ENCODE assay signal across 37 cellular contexts in genomic region chr16:79790854-79791253, GRCh38.
"Had no signal": no experiment of that assay in that cellular context is flagged by ENCODE, and none has a peak within 500 bp of the region (broad histone marks: within the 10 kb centered on the region; RNA-seq: fewer than 3 reads in every experiment).

No MANE protein-coding gene starts in this region.

- H3K4me3 Mint-ChIP-seq: activated naive CD4-positive, alpha-beta T cell treated with anti-CD3 and anti-CD28 coated beads for 36 hours; activated naive CD4-positive, alpha-beta T cell treated with anti-CD3 and anti-CD28 coated beads, Interleukin-2, amount 10 ng/mL, durations not matched to agents 7 days and 5 days; activated naive CD4-positive, alpha-beta T cell treated with anti-CD3 and anti-CD28 coated beads, Interleukin-2, amount 50 U/mL, for 24 hours; activated naive CD8-positive, alpha-beta T cell; activated naive CD8-positive, alpha-beta T cell treated with anti-CD3 and anti-CD28 coated beads for 36 hours; activated naive CD8-positive, alpha-beta T cell treated with anti-CD3 and anti-CD28 coated beads, Interleukin-2, amount 10 ng/mL, durations not matched to agents 7 days and 5 days; activated naive CD8-positive, alpha-beta T cell treated with anti-CD3 and anti-CD28 coated beads, Interleukin-2, amount 50 U/mL, for 24 hours; activated T-cell treated with anti-CD3 and anti-CD28 coated beads, Interleukin-2, amount 50 U/mL, for 24 hours; activated T-cell treated with anti-CD3 and anti-CD28 coated beads, Interleukin-2, amount 50 U/mL, for 4 hours; activated T-cell treated with anti-CD3 and anti-CD28 coated beads, Interleukin-2, amount 50 U/mL, for 72 hours; activated T-helper 1 cell treated with anti-CD3 and anti-CD28 coated beads, Interleukin-12 subunit alpha, Interleukin-12 subunit beta, Interleukin-2, Interleukin-4 antibody, amounts not matched to agents 30 ng/mL and 10 ng/mL and 1 ng/mL, durations not matched to agents 14 hours and 24 hours and 36 hours; activated T-helper 17 cell treated with anti-CD3 and anti-CD28 coated beads, Interleukin-2, amount 50 U/mL, for 72 hours; brain; central memory CD8-positive, alpha-beta T cell had no signal

- DNase-seq: activated effector memory CD4-positive, alpha-beta T cell treated with anti-CD3 and anti-CD28 coated beads, Interleukin-2, amount 50 U/mL, for 16 hours; activated effector memory CD4-positive, alpha-beta T cell treated with Interleukin-2 at 50 U/mL for 16 hours; activated gamma-delta T cell; activated gamma-delta T cell treated with Interleukin-2 at 50 U/mL for 16 hours; activated naive CD4-positive, alpha-beta T cell; activated naive CD4-positive, alpha-beta T cell treated with anti-CD3 and anti-CD28 coated beads for 36 hours; activated naive CD4-positive, alpha-beta T cell treated with anti-CD3 and anti-CD28 coated beads, Interleukin-2, amount 10 ng/mL, durations not matched to agents 7 days and 5 days; activated naive CD4-positive, alpha-beta T cell treated with anti-CD3 and anti-CD28 coated beads, Interleukin-2, amount 50 U/mL, for 16 hours; activated naive CD4-positive, alpha-beta T cell treated with Interleukin-2 at 50 U/mL for 16 hours; activated naive CD8-positive, alpha-beta T cell treated with anti-CD3 and anti-CD28 coated beads for 36 hours; activated naive CD8-positive, alpha-beta T cell treated with anti-CD3 and anti-CD28 coated beads, Interleukin-2, amount 10 ng/mL, durations not matched to agents 7 days and 5 days; activated naive CD8-positive, alpha-beta T cell treated with anti-CD3 and anti-CD28 coated beads, Interleukin-2, amount 50 U/mL, for 24 hours; activated T-cell treated with anti-CD3 and anti-CD28 coated beads, Interleukin-2, amount 50 U/mL, for 24 hours; activated T-cell treated with anti-CD3 and anti-CD28 coated beads, Interleukin-2, amount 50 U/mL, for 4 hours; activated T-cell treated with anti-CD3 and anti-CD28 coated beads, Interleukin-2, amount 50 U/mL, for 48 hours; activated T-cell treated with anti-CD3 and anti-CD28 coated beads, Interleukin-2, amount 50 U/mL, for 72 hours; adrenal gland; amniotic stem cell; amygdala; anterior cingulate cortex; aorta; body of pancreas; brain microvascular endothelial cell; caudate nucleus; central memory CD4-positive, alpha-beta T cell; cerebellar nuclear complex had no signal

- H3K27ac Mint-ChIP-seq: activated naive CD4-positive, alpha-beta T cell treated with anti-CD3 and anti-CD28 coated beads for 36 hours; activated naive CD4-positive, alpha-beta T cell treated with anti-CD3 and anti-CD28 coated beads, Interleukin-2, amount 10 ng/mL, durations not matched to agents 7 days and 5 days; activated naive CD4-positive, alpha-beta T cell treated with anti-CD3 and anti-CD28 coated beads, Interleukin-2, amount 50 U/mL, for 24 hours; activated naive CD4-positive, alpha-beta T cell treated with anti-CD3 and anti-CD28 coated beads, Interleukin-2, amount 50 U/mL, for 72 hours; activated naive CD8-positive, alpha-beta T cell; activated naive CD8-positive, alpha-beta T cell treated with anti-CD3 and anti-CD28 coated beads for 36 hours; activated naive CD8-positive, alpha-beta T cell treated with anti-CD3 and anti-CD28 coated beads, Interleukin-2, amount 10 ng/mL, durations not matched to agents 7 days and 5 days; activated naive CD8-positive, alpha-beta T cell treated with anti-CD3 and anti-CD28 coated beads, Interleukin-2, amount 50 U/mL, for 24 hours; activated T-cell treated with anti-CD3 and anti-CD28 coated beads, Interleukin-2, amount 50 U/mL, for 24 hours; activated T-cell treated with anti-CD3 and anti-CD28 coated beads, Interleukin-2, amount 50 U/mL, for 72 hours; activated T-helper 1 cell treated with anti-CD3 and anti-CD28 coated beads, Interleukin-12 subunit alpha, Interleukin-12 subunit beta, Interleukin-2, Interleukin-4 antibody, amounts not matched to agents 30 ng/mL and 10 ng/mL and 1 ng/mL, durations not matched to agents 14 hours and 24 hours and 36 hours; activated T-helper 17 cell treated with anti-CD3 and anti-CD28 coated beads, Interleukin-2, amount 50 U/mL, for 72 hours; activated T-helper 2 cell treated with anti-CD3 and anti-CD28 coated beads, Interferon-gamma antibody, Interleukin-2, Interleukin-4, amounts not matched to agents 10 μg/mL and 5 μg/mL and 100 μg/mL, durations not matched to agents 14 hours and 24 hours and 36 hours; brain had no signal

- H3K36me3 ChIP-seq: adrenal gland, ascending aorta, brain microvascular endothelial cell, breast epithelium, cardiac muscle cell had no signal

- H3K4me1 Mint-ChIP-seq: activated naive CD4-positive, alpha-beta T cell treated with anti-CD3 and anti-CD28 coated beads, Interleukin-2, amount 10 ng/mL, durations not matched to agents 7 days and 5 days; activated naive CD4-positive, alpha-beta T cell treated with anti-CD3 and anti-CD28 coated beads, Interleukin-2, amount 50 U/mL, for 24 hours; activated naive CD8-positive, alpha-beta T cell treated with anti-CD3 and anti-CD28 coated beads for 36 hours; activated naive CD8-positive, alpha-beta T cell treated with anti-CD3 and anti-CD28 coated beads, Interleukin-2, amount 10 ng/mL, durations not matched to agents 7 days and 5 days; activated naive CD8-positive, alpha-beta T cell treated with anti-CD3 and anti-CD28 coated beads, Interleukin-2, amount 50 U/mL, for 24 hours; activated T-helper 17 cell treated with anti-CD3 and anti-CD28 coated beads, Interleukin-2, amount 50 U/mL, for 72 hours; central memory CD8-positive, alpha-beta T cell had no signal

- H3K4me3 ChIP-seq: adrenal gland, ascending aorta, body of pancreas, breast epithelium, cardiac muscle cell had no signal

- H3K27me3 Mint-ChIP-seq: activated naive CD4-positive, alpha-beta T cell treated with anti-CD3 and anti-CD28 coated beads, Interleukin-2, amount 50 U/mL, for 24 hours; activated naive CD8-positive, alpha-beta T cell; activated naive CD8-positive, alpha-beta T cell treated with anti-CD3 and anti-CD28 coated beads for 36 hours; activated naive CD8-positive, alpha-beta T cell treated with anti-CD3 and anti-CD28 coated beads, Interleukin-2, amount 10 ng/mL, durations not matched to agents 7 days and 5 days; activated naive CD8-positive, alpha-beta T cell treated with anti-CD3 and anti-CD28 coated beads, Interleukin-2, amount 50 U/mL, for 24 hours; brain had no signal

- H3K9me3 Mint-ChIP-seq: activated naive CD4-positive, alpha-beta T cell treated with anti-CD3 and anti-CD28 coated beads for 36 hours; activated naive CD4-positive, alpha-beta T cell treated with anti-CD3 and anti-CD28 coated beads, Interleukin-2, amount 50 U/mL, for 24 hours; activated naive CD8-positive, alpha-beta T cell treated with anti-CD3 and anti-CD28 coated beads for 36 hours; activated naive CD8-positive, alpha-beta T cell treated with anti-CD3 and anti-CD28 coated beads, Interleukin-2, amount 10 ng/mL, durations not matched to agents 7 days and 5 days; activated naive CD8-positive, alpha-beta T cell treated with anti-CD3 and anti-CD28 coated beads, Interleukin-2, amount 50 U/mL, for 24 hours; activated T-cell treated with anti-CD3 and anti-CD28 coated beads, Interleukin-2, amount 50 U/mL, for 24 hours; activated T-cell treated with anti-CD3 and anti-CD28 coated beads, Interleukin-2, amount 50 U/mL, for 4 hours; activated T-cell treated with anti-CD3 and anti-CD28 coated beads, Interleukin-2, amount 50 U/mL, for 72 hours; activated T-helper 1 cell treated with anti-CD3 and anti-CD28 coated beads, Interleukin-12 subunit alpha, Interleukin-12 subunit beta, Interleukin-2, Interleukin-4 antibody, amounts not matched to agents 30 ng/mL and 10 ng/mL and 1 ng/mL, durations not matched to agents 14 hours and 24 hours and 36 hours; activated T-helper 17 cell treated with anti-CD3 and anti-CD28 coated beads, Interleukin-2, amount 50 U/mL, for 72 hours; activated T-helper 2 cell treated with anti-CD3 and anti-CD28 coated beads, Interferon-gamma antibody, Interleukin-2, Interleukin-4, amounts not matched to agents 10 μg/mL and 5 μg/mL and 100 μg/mL, durations not matched to agents 14 hours and 24 hours and 36 hours; central memory CD8-positive, alpha-beta T cell had no signal

- H3K4me1 ChIP-seq: adrenal gland, ascending aorta, body of pancreas, breast epithelium had no signal

- H3K9me3 ChIP-seq: adrenal gland, ascending aorta, body of pancreas, breast epithelium had no signal

- H3K27ac ChIP-seq: adrenal gland, ascending aorta, body of pancreas, brain microvascular endothelial cell, breast epithelium, cardiac muscle cell had no signal

- H3K36me3 Mint-ChIP-seq: activated naive CD4-positive, alpha-beta T cell treated with anti-CD3 and anti-CD28 coated beads, Interleukin-2, amount 10 ng/mL, durations not matched to agents 7 days and 5 days; activated naive CD4-positive, alpha-beta T cell treated with anti-CD3 and anti-CD28 coated beads, Interleukin-2, amount 50 U/mL, for 24 hours; activated naive CD4-positive, alpha-beta T cell treated with anti-CD3 and anti-CD28 coated beads, Interleukin-2, amount 50 U/mL, for 72 hours; activated naive CD8-positive, alpha-beta T cell; activated naive CD8-positive, alpha-beta T cell treated with anti-CD3 and anti-CD28 coated beads for 36 hours; activated naive CD8-positive, alpha-beta T cell treated with anti-CD3 and anti-CD28 coated beads, Interleukin-2, amount 10 ng/mL, durations not matched to agents 7 days and 5 days; brain had no signal
